In the genomic region with DNA sequence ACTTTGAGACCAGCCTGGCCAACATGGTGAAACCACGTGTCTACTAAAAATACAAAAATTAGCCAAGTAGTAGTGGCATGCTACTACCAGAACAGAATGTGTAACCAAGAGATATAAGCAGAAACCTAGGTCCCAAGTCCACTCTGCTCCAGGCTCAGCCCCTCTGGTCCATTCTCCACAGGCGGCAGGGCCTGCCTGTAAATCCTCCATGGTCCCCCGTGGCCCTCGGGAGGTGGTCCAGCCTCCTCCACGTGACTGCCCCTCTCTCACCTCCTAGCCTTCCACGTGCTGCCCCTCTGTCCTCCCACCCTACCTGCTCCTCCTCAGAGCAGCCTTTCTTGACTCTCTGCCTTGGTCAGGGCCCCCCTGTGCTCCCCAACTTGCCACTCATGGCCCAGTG, we compare ENCODE assay signal across 26 cellular contexts.
DNase-seq lines count a peak whose midpoint lies in the region; ATAC-seq and TF ChIP-seq lines count a peak whose summit lies in the region.
"Had no signal": no experiment of that assay in that cellular context is flagged by ENCODE, and none has a peak within 500 bp of the region (broad histone marks: within the 10 kb centered on the region; RNA-seq: fewer than 3 reads in every experiment).

No MANE protein-coding gene starts in this region.

- peaks cover 10% of the 10 kb centered on the region for H3K4me1 Mint-ChIP-seq in neural crest cell
- H3K4me1 Mint-ChIP-seq in activated T-helper 17 cell treated with anti-CD3 and anti-CD28 coated beads, Interleukin-2, amount 50 U/mL, for 72 hours: no peaks in the 10 kb centered on the region
- H3K4me1 Mint-ChIP-seq: CD14-positive monocyte; CD4-positive, alpha-beta memory T cell; CD4-positive, CD25-positive, alpha-beta regulatory T cell; CD8-positive, alpha-beta memory T cell had no signal

- TF ChIP-seq CTCF in liver (IDR thresholded peaks at IDR 0.05; ENCODE audit: low read depth, low read length, missing input control) (no peak), neural crest cell (conservative IDR thresholded peaks at IDR 0.05) (no peak), upper lobe of right lung (IDR thresholded peaks at IDR 0.05) (no peak)

- H3K4me1 ChIP-seq in liver (ENCODE audit: control insufficient read depth in 4 of 4, insufficient read depth in 4 of 4, low read length in 3 of 4) (peaks cover 0 to 10% (median 5%) of the 10 kb centered on the region in 4 donors), upper lobe of right lung (no peaks in the 10 kb centered on the region)
- H3K4me1 ChIP-seq: BE2C, BLaER1 had no signal

- WGBS in liver: 58% methylated on average over 6 of the region's 6 CpGs

- H3K4me3 Mint-ChIP-seq in neural crest cell: no peak overlapping the region
- H3K4me3 Mint-ChIP-seq in activated T-helper 17 cell treated with anti-CD3 and anti-CD28 coated beads, Interleukin-2, amount 50 U/mL, for 72 hours: no peak overlapping the region
- H3K4me3 Mint-ChIP-seq: CD14-positive monocyte; CD4-positive, alpha-beta memory T cell; CD4-positive, CD25-positive, alpha-beta regulatory T cell; CD8-positive, alpha-beta memory T cell had no signal

- H3K27me3 ChIP-seq in liver (ENCODE audit: control insufficient read depth in 4 of 4, insufficient read depth in 4 of 4, low read length in 3 of 4) (no peaks in the 10 kb centered on the region), upper lobe of right lung (no peaks in the 10 kb centered on the region)
- H3K27me3 ChIP-seq: BE2C, BLaER1 had no signal

- no peaks in the 10 kb centered on the region for H3K27me3 Mint-ChIP-seq in neural crest cell (ENCODE audit: low read depth)
- H3K27me3 Mint-ChIP-seq in activated T-helper 17 cell treated with anti-CD3 and anti-CD28 coated beads, Interleukin-2, amount 50 U/mL, for 72 hours: no peaks in the 10 kb centered on the region

- H3K27ac Mint-ChIP-seq in neural crest cell (ENCODE audit: unreplicated experiment): peak overlapping the region; percentile 6
- H3K27ac Mint-ChIP-seq in activated T-helper 17 cell treated with anti-CD3 and anti-CD28 coated beads, Interleukin-2, amount 50 U/mL, for 72 hours: no peak overlapping the region
- H3K27ac Mint-ChIP-seq: CD14-positive monocyte; CD4-positive, alpha-beta memory T cell; CD4-positive, CD25-positive, alpha-beta regulatory T cell; CD8-positive, alpha-beta memory T cell had no signal

- H3K4me3 ChIP-seq in liver (ENCODE audit: low read depth in 1 of 3, low read length in 3 of 3): no peak overlapping the region
- no peak overlapping the region for H3K4me3 ChIP-seq in upper lobe of right lung
- H3K4me3 ChIP-seq: BLaER1, GM12878 had no signal

- H3K27ac ChIP-seq in liver (ENCODE audit: low read depth in 1 of 2, low read length in 2 of 2) (peak overlapping the region in 1 of 2 donors; percentile 22), upper lobe of right lung (no peak overlapping the region)
- H3K27ac ChIP-seq: BLaER1 had no signal

- no peak for TF ChIP-seq RAD21 in liver (IDR thresholded peaks at IDR 0.05)

- no peaks in the 10 kb centered on the region for H3K9me3 Mint-ChIP-seq in neural crest cell
- H3K9me3 Mint-ChIP-seq in activated T-helper 17 cell treated with anti-CD3 and anti-CD28 coated beads, Interleukin-2, amount 50 U/mL, for 72 hours: no peaks in the 10 kb centered on the region
- H3K9me3 Mint-ChIP-seq: CD4-positive, alpha-beta memory T cell; CD8-positive, alpha-beta memory T cell had no signal

- H3K36me3 Mint-ChIP-seq in neural crest cell (ENCODE audit: low read depth): no peaks in the 10 kb centered on the region
- H3K36me3 Mint-ChIP-seq in activated T-helper 17 cell treated with anti-CD3 and anti-CD28 coated beads, Interleukin-2, amount 50 U/mL, for 72 hours (ENCODE audit: low read depth): no peaks in the 10 kb centered on the region
- H3K36me3 Mint-ChIP-seq: CD14-positive monocyte; CD4-positive, alpha-beta memory T cell; CD4-positive, CD25-positive, alpha-beta regulatory T cell; CD8-positive, alpha-beta memory T cell had no signal

- intact Hi-C loops in upper lobe of right lung (cut with DNase I): no loop called here

- H3K9ac ChIP-seq in liver (ENCODE audit: low read depth in 1 of 2, low read length in 2 of 2): no peak overlapping the region
- H3K9ac ChIP-seq: BLaER1 had no signal

- ATAC-seq in left lobe of liver: peak; percentile 90
- ATAC-seq in upper lobe of right lung: peak; percentile 27
- no peak for ATAC-seq in GM21423 (IDR thresholded peaks at IDR 0.05; ENCODE audit: unreplicated experiment)
- no peak for ATAC-seq in activated T-helper 17 cell treated with anti-CD3 and anti-CD28 coated beads, Interleukin-2, amount 50 U/mL, for 72 hours (replicated peaks)
- ATAC-seq in HG03439 (IDR thresholded peaks at IDR 0.05; ENCODE audit: unreplicated experiment): no peak
- ATAC-seq: GM12878 had no signal

- H3K36me3 ChIP-seq in liver (ENCODE audit: control insufficient read depth in 4 of 4, insufficient read depth in 3 of 4, low read depth in 1 of 4, low read length in 3 of 4): no peaks in the 10 kb centered on the region
- H3K36me3 ChIP-seq in upper lobe of right lung: no peaks in the 10 kb centered on the region
- H3K36me3 ChIP-seq: BE2C, BLaER1 had no signal

- DNase-seq in left lobe of liver (ENCODE audit: low spot score) (peak; percentile 63), neural crest cell (ENCODE audit: low read depth, low spot score) (no peak), upper lobe of right lung (no peak)
- DNase-seq in activated CD4-positive, alpha-beta T cell treated with anti-CD3 and anti-CD28 coated beads for 48 hours: no peak
- DNase-seq: 8988T; ACHN; BE2C; C1 segment of cervical spinal cord; CD4-positive, alpha-beta memory T cell; CD4-positive, CD25-positive, alpha-beta regulatory T cell; CD8-positive, alpha-beta memory T cell; COR-L47; DMS 273 treated with DMSO at 0.1 percent for 48 hours; DMS153; DMS53; DMS79; DND-41; EL; GDM1 had no signal

- H3K9me3 ChIP-seq in liver (ENCODE audit: control insufficient read depth in 4 of 4, low read length in 3 of 4) (no peaks in the 10 kb centered on the region), upper lobe of right lung (no peaks in the 10 kb centered on the region)
- H3K9me3 ChIP-seq: BE2C, BLaER1 had no signal

TF ChIP-seq in liver, 16 proteins besides CTCF, POLR2A, EP300 and RAD21:
- peak; percentile 65 to 67 for TF ChIP-seq HNF4A (conservative IDR thresholded peaks at IDR 0.05)
- peak; percentile 32 to 42 for TF ChIP-seq RXRA (IDR thresholded peaks at IDR 0.05)
- peak; percentile 50 for TF ChIP-seq SP1 (IDR thresholded peaks at IDR 0.05)
- TF ChIP-seq, protein P1, sequence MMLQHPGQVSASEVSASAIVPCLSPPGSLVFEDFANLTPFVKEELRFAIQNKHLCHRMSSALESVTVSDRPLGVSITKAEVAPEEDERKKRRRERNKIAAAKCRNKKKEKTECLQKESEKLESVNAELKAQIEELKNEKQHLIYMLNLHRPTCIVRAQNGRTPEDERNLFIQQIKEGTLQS (IDR thresholded peaks at IDR 0.05): no peak

Comparison
In these comparisons a context has a peak if more than half of its experiments do, and no peak if none do; other contexts are left out.
1. ATAC-seq: peak in left lobe of liver (single experiment) and upper lobe of right lung (single experiment); none in GM21423 (single experiment), activated T-helper 17 cell treated with anti-CD3 and anti-CD28 coated beads, Interleukin-2, amount 50 U/mL, for 72 hours (single experiment) and HG03439 (single experiment).